In genomic region chr16:30054959-30055553, GRCh38 we compare ENCODE assay signal across 8 cellular contexts. TPM values are rescaled to one million over a fixed set of nuclear protein-coding genes. Genes with fewer than 3 reads are reported as not detected.
DNase-seq lines count a peak whose midpoint lies in the region; ATAC-seq and TF ChIP-seq lines count a peak whose summit lies in the region.

No MANE protein-coding gene starts in this region.

- H2BK5ac ChIP-seq in trophoblast cell (ENCODE audit: low read depth, low read length, poor library complexity) = no peak overlapping the region

- no TSS peak for BruUV-seq in HCT116 (replicated peaks; lab: Mats Ljungman, UMichigan)

- no peaks in the 10 kb centered on the region for H4K20me1 ChIP-seq in HCT116 (ENCODE audit: insufficient read depth)

- peaks cover 6 to 36% of the 10 kb centered on the region in 2 experiments; a peak in 2 of 4 replicates for H3K4me1 ChIP-seq in HCT116 (ENCODE audit: control insufficient read depth in 1 of 2, insufficient read depth in 2 of 2, low read length in 2 of 2)
- peaks cover 3 to 14% of the 10 kb centered on the region in 2 experiments for H3K4me1 ChIP-seq in trophoblast cell (ENCODE audit: control insufficient read depth in 1 of 2, insufficient read depth in 2 of 2, low read length in 2 of 2)

- H3K9ac ChIP-seq in HCT116 (ENCODE audit: low read length) (no peak overlapping the region), trophoblast cell (ENCODE audit: low read length) (no peak overlapping the region)

- ATAC-seq in HCT116 (peak; percentile 68), HG03135 (IDR thresholded peaks at IDR 0.05; ENCODE audit: unreplicated experiment) (no peak)

- H3K4ac ChIP-seq in trophoblast cell (ENCODE audit: low read depth, low read length) = no peak overlapping the region

- H2AFZ ChIP-seq in HCT116 (ENCODE audit: low read depth, low read length, poor library complexity, severe bottlenecking) = no peak overlapping the region
- H2AFZ ChIP-seq in trophoblast cell (ENCODE audit: insufficient read depth, low read length, poor library complexity) = no peak overlapping the region

- H3K4me3 ChIP-seq in HCT116 (replicated peaks in 1 of 2; ENCODE audit: low read depth in 1 of 2, low read length in 2 of 2) (no peak overlapping the region), WERI-Rb-1 (ENCODE audit: low read depth, low read length) (no peak overlapping the region), trophoblast cell (ENCODE audit: low read depth, low read length) (no peak overlapping the region)

- peak; percentile 42 for TF ChIP-seq RAD21 in HCT116 (IDR thresholded peaks at IDR 0.05; ENCODE audit: low read depth)

- DNase-seq in AG09319 (ENCODE audit: extremely low read depth, low read depth) (no peak), HCT116 (ENCODE audit: low read depth, low spot score) (no peak), WERI-Rb-1 (peak; percentile 84), ecto neural progenitor cell (ENCODE audit: low spot score) (peak; percentile 82), trophoblast cell (peak; percentile 34 to 51), NOMO-1 (lab: John Stamatoyannopoulos, UW; ENCODE audit: unreplicated experiment in 2 of 2) (no peak), NOMO-1 treated with DMSO at 0.1 percent for 48 hours (lab: John Stamatoyannopoulos, UW; ENCODE audit: unreplicated experiment) (no peak)

- no peak overlapping the region for H3K14ac ChIP-seq in trophoblast cell (ENCODE audit: low read length)

- H4K8ac ChIP-seq in trophoblast cell (ENCODE audit: low read depth, low read length) = no peak overlapping the region

- no peak overlapping the region for H2BK120ac ChIP-seq in trophoblast cell (ENCODE audit: insufficient read depth, low read length, poor library complexity)

- H3K4me2 ChIP-seq in HCT116 (ENCODE audit: low read length) (peak overlapping the region; percentile 100), trophoblast cell (ENCODE audit: low read length) (no peak overlapping the region)

- H3K27me3 ChIP-seq in HCT116 (ENCODE audit: insufficient read depth, low read length) = no peaks in the 10 kb centered on the region
- H3K27me3 ChIP-seq in WERI-Rb-1 (ENCODE audit: insufficient read depth, low read depth, severe bottlenecking) = no peaks in the 10 kb centered on the region
- H3K27me3 ChIP-seq in trophoblast cell (ENCODE audit: insufficient read depth, low read length) = no peaks in the 10 kb centered on the region

- H3K9me2 ChIP-seq in HCT116 (ENCODE audit: insufficient read depth) = no peaks in the 10 kb centered on the region

- peaks cover 7% of the 10 kb centered on the region for H3K79me2 ChIP-seq in HCT116 (ENCODE audit: insufficient read depth, low read length)
- H3K79me2 ChIP-seq in trophoblast cell (ENCODE audit: control insufficient read depth, insufficient read depth, low read length, poor library complexity) = peaks cover 2% of the 10 kb centered on the region

- RAD21 ChIA-PET in HCT116 (lab: Charles Lee; ENCODE audit: low non-redundant PET in 1 of 2, low total read pairs in 2 of 2, uncharacterized antibody in 2 of 2, unreplicated experiment in 2 of 2) = no interaction called here

- TF ChIP-seq CTCF in AG09319 (IDR thresholded peaks at IDR 0.05; ENCODE audit: low read depth, low read length) (peak; percentile 46), HCT116 (IDR thresholded peaks at IDR 0.05 in 2 of 3, conservative IDR thresholded peaks at IDR 0.05 in 1 of 3; ENCODE audit: borderline replicate concordance in 1 of 3, insufficient read depth in 1 of 3, low read depth in 2 of 3, low read length in 2 of 3) (peak; percentile 27 to 84 (median 71); a peak in 5 of 6 replicates), WERI-Rb-1 (IDR thresholded peaks at IDR 0.05; ENCODE audit: low read depth, low read length) (peak; percentile 93)

- no peaks in the 10 kb centered on the region for H3K9me3 ChIP-seq in HCT116 (ENCODE audit: control insufficient read depth in 1 of 2, insufficient read depth in 1 of 2, low read depth in 1 of 2, low read length in 2 of 2)
- no peaks in the 10 kb centered on the region for H3K9me3 ChIP-seq in WERI-Rb-1 (ENCODE audit: severe bottlenecking)
- peaks cover 3% of the 10 kb centered on the region for H3K9me3 ChIP-seq in trophoblast cell (ENCODE audit: insufficient read depth, low read depth, low read length)

- intact Hi-C loops in HCT116 (cut with micrococcal nuclease) = no loop called here

- H3K36me3 ChIP-seq in HCT116 (ENCODE audit: control insufficient read depth in 1 of 2, insufficient read depth in 2 of 2, low read length in 2 of 2) = 0 out of 4 replicates have a peak, but pooled peaks cover 0 to 3% of the 10 kb centered on the region in 2 experiments
- peaks cover 27% of the 10 kb centered on the region for H3K36me3 ChIP-seq in WERI-Rb-1
- H3K36me3 ChIP-seq in trophoblast cell (ENCODE audit: control insufficient read depth in 1 of 2, insufficient read depth in 2 of 2, low read length in 2 of 2) = peaks cover 0 to 1% of the 10 kb centered on the region in 2 experiments

- no peak overlapping the region for H3K23ac ChIP-seq in trophoblast cell (ENCODE audit: low read length)

- H3K27ac ChIP-seq in HCT116 (ENCODE audit: low read depth, low read length) = 0 out of 2 replicates have a peak overlapping the region, but pooled peaks have one; percentile 7
- H3K27ac ChIP-seq in WERI-Rb-1 = peak overlapping the region; percentile 87
- no peak overlapping the region for H3K27ac ChIP-seq in trophoblast cell (ENCODE audit: low read depth, low read length)

- no CpG with 5 or more reads among the region's 10 CpGs for WGBS in trophoblast cell (ENCODE audit: extremely low coverage, insufficient coverage, insufficient read length)

- no peak overlapping the region for H4K91ac ChIP-seq in trophoblast cell (ENCODE audit: low read depth, low read length)

- H2BK12ac ChIP-seq in trophoblast cell (ENCODE audit: low read length) = no peak overlapping the region

- no peak overlapping the region for H4K12ac ChIP-seq in trophoblast cell (ENCODE audit: low read depth, low read length)

- H3K79me1 ChIP-seq in trophoblast cell (ENCODE audit: low read length) = peaks cover 5% of the 10 kb centered on the region

- H3K18ac ChIP-seq in trophoblast cell (ENCODE audit: low read length) = no peak overlapping the region

- POLR2A ChIA-PET in HCT116 (lab: Charles Lee) = interaction anchor here (2.6 kb wide), 1 partner anchor 10 kb away, joined by 11 read pairs; the partner anchor contains the start of gene ALDOA

- H2AK5ac ChIP-seq in trophoblast cell (ENCODE audit: low read length) = no peak overlapping the region

- CTCF ChIA-PET in HCT116 (lab: Charles Lee) = interaction anchor here (0.8 to 1.9 kb wide), 4 partner anchors 9 to 355 kb away, joined by 3 to 10 read pairs (median 6); partner anchors contain the start of genes ALDOA and TBX6

- no peak for TF ChIP-seq POLR2A in HCT116 (IDR thresholded peaks at IDR 0.05; ENCODE audit: borderline replicate concordance, extremely low read depth, insufficient read depth, insufficient read length)

TF ChIP-seq in HCT116, 20 proteins besides CTCF, POLR2A, EP300 and RAD21 (continues in another document):
- TF ChIP-seq REST (IDR thresholded peaks at IDR 0.05; ENCODE audit: low read depth) = no peak
- TF ChIP-seq SP1 (IDR thresholded peaks at IDR 0.05; ENCODE audit: low read depth) = no peak
- TF ChIP-seq POLR2AphosphoS5 (IDR thresholded peaks at IDR 0.05; ENCODE audit: low read depth, low read length) = no peak

RNA-seq across cellular contexts. Expression of gene ALDOA, which starts 10.5 kb away (rescaled TPM):
- 2,423 TPM for total RNA-seq in HCT116 (2021; ENCODE audit: unreplicated experiment)
- polyA plus RNA-seq in HCT116 (2012) = 4,933 and 5,901 TPM in 2 replicates
- 965 and 1,015 TPM in 2 replicates for polyA plus RNA-seq in trophoblast cell (2013)

RNA-seq across cellular contexts. Expression of gene PPP4C, which starts 20.7 kb away (rescaled TPM):
- 165 TPM for total RNA-seq in HCT116 (2021; ENCODE audit: unreplicated experiment)
- polyA plus RNA-seq in HCT116 (2012) = 185 and 187 TPM in 2 replicates
- 118 and 119 TPM in 2 replicates for polyA plus RNA-seq in trophoblast cell (2013)

RNA-seq across cellular contexts. Expression of gene TLCD3B, which starts 24.0 kb away (rescaled TPM):
- total RNA-seq in HCT116 (2021; ENCODE audit: unreplicated experiment) = 1.0 TPM
- polyA plus RNA-seq in HCT116 (2012) = 2.1 and 2.3 TPM in 2 replicates
- polyA plus RNA-seq in trophoblast cell (2013) = 0.07 and 0.10 TPM in 2 replicates

RNA-seq across cellular contexts. Expression of gene C16orf92, which starts 32.1 kb away (rescaled TPM):
- not detected for total RNA-seq in HCT116 (2021; ENCODE audit: unreplicated experiment)
- polyA plus RNA-seq in HCT116 (2012) = not detected in 2 replicates
- polyA plus RNA-seq in trophoblast cell (2013) = not detected in 2 replicates

RNA-seq across cellular contexts. Expression of gene TBX6, which starts 36.7 kb away (rescaled TPM):
- 1.4 TPM for total RNA-seq in HCT116 (2021; ENCODE audit: unreplicated experiment)
- polyA plus RNA-seq in HCT116 (2012) = 1.2 and 1.5 TPM in 2 replicates
- 0.74 and 0.90 TPM in 2 replicates for polyA plus RNA-seq in trophoblast cell (2013)

Comparison
In these comparisons a context has a peak if more than half of its experiments do, and no peak if none do; other contexts are left out.
1. DNase-seq: peak in WERI-Rb-1 (single experiment), ecto neural progenitor cell (single experiment) and trophoblast cell (2 of 2); none in AG09319 (single experiment), HCT116 (single experiment), NOMO-1 (0 of 2) and NOMO-1 treated with DMSO at 0.1 percent for 48 hours (single experiment).
2. Peak in every context shown above with its lines, with median percentiles within 50 percentile points of each other: CTCF ChIP-seq.